ENCODE assay signal across 10 cellular contexts in the genomic region with DNA sequence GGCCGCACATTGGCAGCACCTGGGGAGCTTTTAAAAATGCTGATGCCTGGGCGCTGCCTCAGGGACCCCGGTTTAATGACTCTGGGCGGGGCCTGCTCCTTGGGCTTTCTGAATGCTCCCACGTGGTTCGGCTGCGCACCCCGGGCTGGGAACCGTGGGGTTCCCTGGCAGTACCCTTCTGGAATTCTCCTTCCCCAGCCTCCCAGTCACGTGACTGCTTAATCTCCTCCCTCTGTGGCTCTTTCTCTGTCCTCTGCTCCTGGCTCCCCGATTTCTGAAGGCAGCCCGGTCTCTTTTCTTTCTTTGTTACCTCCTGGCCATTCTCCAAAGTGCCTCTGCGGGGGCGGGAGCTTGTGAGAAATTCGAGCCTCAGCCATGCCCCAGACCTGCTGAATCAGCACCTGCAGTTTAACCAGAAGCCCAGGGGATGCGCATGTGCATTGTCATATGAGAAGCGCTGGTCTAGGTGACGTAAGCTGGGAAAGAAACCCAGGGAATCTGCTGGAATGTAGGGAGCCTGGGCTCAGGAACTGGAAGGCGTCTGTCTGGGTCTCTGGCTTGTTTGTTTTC. TPM values are rescaled to one million over a fixed set of nuclear protein-coding genes. Genes with fewer than 3 reads are reported as not detected.
DNase-seq lines count a peak whose midpoint lies in the region; ATAC-seq and TF ChIP-seq lines count a peak whose summit lies in the region.
"Had no signal": no experiment of that assay in that cellular context is flagged by ENCODE, and none has a peak within 500 bp of the region (broad histone marks: within the 10 kb centered on the region; RNA-seq: fewer than 3 reads in every experiment).

No MANE protein-coding gene starts in this region.

- ATAC-seq in RWPE2 (ENCODE audit: low read depth) (peak; percentile 91), psoas muscle (peak; percentile 66 to 80 (median 76)), upper lobe of right lung (no peak), natural killer cell (no peak), HG03457 (IDR thresholded peaks at IDR 0.05; ENCODE audit: unreplicated experiment) (no peak)

- H3K9me3 Mint-ChIP-seq in activated CD4-positive, alpha-beta T cell treated with anti-CD3 and anti-CD28 coated beads, Interleukin-2, amount 10 ng/mL, durations not matched to agents 24 days and 14 days = no peaks in the 10 kb centered on the region
- H3K9me3 Mint-ChIP-seq in natural killer cell = no peaks in the 10 kb centered on the region

- intact Hi-C loops in psoas muscle (cut with DNase I) (loop anchor here in 1 of 2 donors (10.0 kb wide), 1 partner anchor 61 kb away; no protein-coding TSS in a partner anchor), upper lobe of right lung (cut with DNase I) (no loop called here), natural killer cell (cut with micrococcal nuclease) (no loop called here)
- intact Hi-C loops in activated CD4-positive, alpha-beta T cell treated with anti-CD3 and anti-CD28 coated beads, Interleukin-2, amount 10 ng/mL, durations not matched to agents 24 days and 14 days (cut with micrococcal nuclease) = no loop called here

- H3K27ac ChIP-seq in RWPE2 (ENCODE audit: poor library complexity, severe bottlenecking) (no peak overlapping the region), psoas muscle (peak overlapping the region; percentile 64), upper lobe of right lung (no peak overlapping the region)

- peaks cover 6% of the 10 kb centered on the region for H3K27me3 Mint-ChIP-seq in activated CD4-positive, alpha-beta T cell treated with anti-CD3 and anti-CD28 coated beads, Interleukin-2, amount 10 ng/mL, durations not matched to agents 24 days and 14 days
- peaks cover 0 to 8% of the 10 kb centered on the region in 2 donors for H3K27me3 Mint-ChIP-seq in natural killer cell (ENCODE audit: low read depth in 2 of 2)

- H3K36me3 ChIP-seq in RWPE2 (ENCODE audit: low read depth) = no peaks in the 10 kb centered on the region
- no peaks in the 10 kb centered on the region for H3K36me3 ChIP-seq in psoas muscle (ENCODE audit: insufficient read depth in 1 of 2, low read depth in 1 of 2)
- no peaks in the 10 kb centered on the region for H3K36me3 ChIP-seq in upper lobe of right lung

- H3K27me3 ChIP-seq in RWPE2 (ENCODE audit: insufficient read depth, poor library complexity, severe bottlenecking) (no peaks in the 10 kb centered on the region), psoas muscle (ENCODE audit: insufficient read depth in 3 of 3, low read length in 2 of 3) (peaks cover 0 to 3% (median 0%) of the 10 kb centered on the region in 3 donors), upper lobe of right lung (no peaks in the 10 kb centered on the region)

- DNase-seq in GM03348 (ENCODE audit: low spot score) (peak; percentile 76), RWPE2 (ENCODE audit: low spot score) (peak; percentile 81), foreskin fibroblast (peak; percentile 56 to 76), psoas muscle (peak; percentile 67 to 71), upper lobe of right lung (no peak), natural killer cell (no peak)
- DNase-seq in activated CD4-positive, alpha-beta T cell treated with anti-CD3 and anti-CD28 coated beads, Interleukin-2, amount 10 ng/mL, durations not matched to agents 24 days and 14 days = no peak

- TF ChIP-seq CTCF in RWPE2 (IDR thresholded peaks at IDR 0.05; ENCODE audit: poor library complexity, severe bottlenecking) (no peak), foreskin fibroblast (IDR thresholded peaks at IDR 0.05; ENCODE audit: low read depth, low read length) (no peak), psoas muscle (IDR thresholded peaks at IDR 0.05) (no peak), upper lobe of right lung (IDR thresholded peaks at IDR 0.05) (no peak), natural killer cell (IDR thresholded peaks at IDR 0.05) (no peak)

- no peak overlapping the region for H3K27ac Mint-ChIP-seq in activated CD4-positive, alpha-beta T cell treated with anti-CD3 and anti-CD28 coated beads, Interleukin-2, amount 10 ng/mL, durations not matched to agents 24 days and 14 days
- H3K27ac Mint-ChIP-seq in natural killer cell = no peak overlapping the region

- no peaks in the 10 kb centered on the region for H3K9me3 ChIP-seq in RWPE2 (ENCODE audit: severe bottlenecking)
- no peaks in the 10 kb centered on the region for H3K9me3 ChIP-seq in psoas muscle
- no peaks in the 10 kb centered on the region for H3K9me3 ChIP-seq in upper lobe of right lung

- peaks cover 2% of the 10 kb centered on the region for H3K4me1 Mint-ChIP-seq in activated CD4-positive, alpha-beta T cell treated with anti-CD3 and anti-CD28 coated beads, Interleukin-2, amount 10 ng/mL, durations not matched to agents 24 days and 14 days
- H3K4me1 Mint-ChIP-seq in natural killer cell = no peaks in the 10 kb centered on the region

- no peaks in the 10 kb centered on the region for H3K36me3 Mint-ChIP-seq in activated CD4-positive, alpha-beta T cell treated with anti-CD3 and anti-CD28 coated beads, Interleukin-2, amount 10 ng/mL, durations not matched to agents 24 days and 14 days (ENCODE audit: low read depth)
- H3K36me3 Mint-ChIP-seq in natural killer cell = no peaks in the 10 kb centered on the region

- WGBS in psoas muscle, 3 donors = 12 to 25% (median 16%) methylated on average over 10 to 19 of the region's 19 CpGs

- H3K4me3 ChIP-seq in RWPE2 (ENCODE audit: severe bottlenecking) (no peak overlapping the region), foreskin fibroblast (ENCODE audit: low read depth in 1 of 2, low read length in 2 of 2) (peak overlapping the region in 1 of 2 donors; percentile 11), psoas muscle (peak overlapping the region; percentile 41), upper lobe of right lung (no peak overlapping the region)
- H3K4me3 ChIP-seq: lung had no signal

- H3K4me3 Mint-ChIP-seq in activated CD4-positive, alpha-beta T cell treated with anti-CD3 and anti-CD28 coated beads, Interleukin-2, amount 10 ng/mL, durations not matched to agents 24 days and 14 days = no peak overlapping the region
- H3K4me3 Mint-ChIP-seq in natural killer cell = no peak overlapping the region

- H3K4me1 ChIP-seq in RWPE2 (ENCODE audit: insufficient read depth, poor library complexity, severe bottlenecking) (peaks cover 7% of the 10 kb centered on the region), psoas muscle (peaks cover 16% of the 10 kb centered on the region), upper lobe of right lung (no peaks in the 10 kb centered on the region)

RNA-seq across cellular contexts. Expression of a gene that starts 16.6 kb away (rescaled TPM):
- total RNA-seq in psoas muscle (10 to 100 TPM; 48.7 to 75.9 (median 74.4) TPM), upper lobe of right lung (9.8 TPM), natural killer cell (under 1 TPM; 0.05 to 0.66 (median 0.23) TPM)
- 10 to 100 TPM in 2 of 3 donors, 1 to 10 TPM in 1; 4.1 to 53.8 (median 19.9) TPM for polyA plus RNA-seq in psoas muscle
- total RNA-seq in activated CD4-positive, alpha-beta T cell treated with anti-CD3 and anti-CD28 coated beads, Interleukin-2, amount 10 ng/mL, durations not matched to agents 24 days and 14 days = not detected in 2 replicates
- total RNA-seq: T-helper 1 cell treated with Interleukin-12 subunit alpha and Interleukin-12 subunit beta and Interleukin-4 antibody, amounts not matched to agents 30 ng/mL and 1 ng/mL, for 36 hours had no signal

Comparison
In these comparisons a context has a peak if more than half of its experiments do, and no peak if none do; other contexts are left out.
1. DNase-seq: peak in GM03348 (single experiment), RWPE2 (single experiment), foreskin fibroblast (2 of 2) and psoas muscle (2 of 2); none in activated CD4-positive, alpha-beta T cell treated with anti-CD3 and anti-CD28 coated beads, Interleukin-2, amount 10 ng/mL, durations not matched to agents 24 days and 14 days (single experiment), upper lobe of right lung (single experiment) and natural killer cell (single experiment).
2. ATAC-seq: peak in RWPE2 (single experiment) and psoas muscle (4 of 4); none in upper lobe of right lung (single experiment), natural killer cell (0 of 3) and HG03457 (single experiment).